ENCODE assay signal across 23 cellular contexts in genomic region chr1:35320937-35321336, GRCh38.
"Had no signal": no experiment of that assay in that cellular context is flagged by ENCODE, and none has a peak within 500 bp of the region (broad histone marks: within the 10 kb centered on the region; RNA-seq: fewer than 3 reads in every experiment).

No MANE protein-coding gene starts in this region.

- H3K9me3 ChIP-seq: lower lobe of right lung, upper lobe of left lung had no signal

- ATAC-seq: activated CD8-positive, alpha-beta T cell treated with anti-CD3 and anti-CD28 coated beads for 36 hours; activated T-helper 17 cell treated with anti-CD3 and anti-CD28 coated beads, Interleukin-2, amount 50 U/mL, for 72 hours; natural killer cell; SK-N-SH treated with all-trans-retinoic acid at 6 μM for 48 hours; T-cell had no signal

- H3K27me3 ChIP-seq: upper lobe of left lung had no signal

- H3K27ac Mint-ChIP-seq: activated B cell treated with CpG ODN at 0.5 μM for 24 hours; activated CD4-positive, alpha-beta T cell treated with anti-CD3 and anti-CD28 coated beads, Interleukin-2, amount 10 ng/mL, durations not matched to agents 24 days and 14 days; activated CD8-positive, alpha-beta T cell treated with anti-CD3 and anti-CD28 coated beads for 36 hours; activated naive CD8-positive, alpha-beta T cell treated with anti-CD3 and anti-CD28 coated beads, Interleukin-2, amount 10 ng/mL, durations not matched to agents 7 days and 5 days; activated T-helper 17 cell treated with anti-CD3 and anti-CD28 coated beads, Interleukin-2, amount 50 U/mL, for 72 hours; stimulated activated naive CD8-positive, alpha-beta T cell treated with anti-CD3 and anti-CD28 coated beads, Interleukin-15, Interleukin-2, amounts not matched to agents 100 ng/mL and 50 ng/mL, for 24 hours; T-cell had no signal

- H3K9me3 Mint-ChIP-seq: activated B cell treated with CpG ODN at 0.5 μM for 24 hours; activated CD4-positive, alpha-beta T cell treated with anti-CD3 and anti-CD28 coated beads, Interleukin-2, amount 10 ng/mL, durations not matched to agents 24 days and 14 days; activated CD8-positive, alpha-beta T cell treated with anti-CD3 and anti-CD28 coated beads for 36 hours; activated naive CD8-positive, alpha-beta T cell treated with anti-CD3 and anti-CD28 coated beads, Interleukin-2, amount 10 ng/mL, durations not matched to agents 7 days and 5 days; activated T-helper 17 cell treated with anti-CD3 and anti-CD28 coated beads, Interleukin-2, amount 50 U/mL, for 72 hours; natural killer cell; stimulated activated naive CD8-positive, alpha-beta T cell treated with anti-CD3 and anti-CD28 coated beads, Interleukin-15, Interleukin-2, amounts not matched to agents 100 ng/mL and 50 ng/mL, for 24 hours; T-cell had no signal

- H3K4me1 ChIP-seq: parathyroid adenoma had no signal

- H3K4me3 ChIP-seq: coronary artery, lower lobe of right lung, skin epidermis, upper lobe of left lung had no signal

- H3K36me3 ChIP-seq: lower lobe of right lung, upper lobe of left lung had no signal

- H3K4me3 Mint-ChIP-seq: activated B cell treated with CpG ODN at 0.5 μM for 24 hours; activated CD4-positive, alpha-beta T cell treated with anti-CD3 and anti-CD28 coated beads, Interleukin-2, amount 10 ng/mL, durations not matched to agents 24 days and 14 days; activated CD8-positive, alpha-beta T cell treated with anti-CD3 and anti-CD28 coated beads for 36 hours; activated naive CD8-positive, alpha-beta T cell treated with anti-CD3 and anti-CD28 coated beads, Interleukin-2, amount 10 ng/mL, durations not matched to agents 7 days and 5 days; activated T-helper 17 cell treated with anti-CD3 and anti-CD28 coated beads, Interleukin-2, amount 50 U/mL, for 72 hours; brain; natural killer cell; stimulated activated naive CD8-positive, alpha-beta T cell treated with anti-CD3 and anti-CD28 coated beads, Interleukin-15, Interleukin-2, amounts not matched to agents 100 ng/mL and 50 ng/mL, for 24 hours; T-cell had no signal

- H3K27ac ChIP-seq: lower lobe of right lung, parathyroid adenoma, skin epidermis, upper lobe of left lung had no signal

- H3K36me3 Mint-ChIP-seq: natural killer cell had no signal

- H3K27me3 Mint-ChIP-seq: activated B cell treated with CpG ODN at 0.5 μM for 24 hours; activated CD4-positive, alpha-beta T cell treated with anti-CD3 and anti-CD28 coated beads, Interleukin-2, amount 10 ng/mL, durations not matched to agents 24 days and 14 days; activated CD8-positive, alpha-beta T cell treated with anti-CD3 and anti-CD28 coated beads for 36 hours; activated naive CD8-positive, alpha-beta T cell treated with anti-CD3 and anti-CD28 coated beads, Interleukin-2, amount 10 ng/mL, durations not matched to agents 7 days and 5 days; activated T-helper 17 cell treated with anti-CD3 and anti-CD28 coated beads, Interleukin-2, amount 50 U/mL, for 72 hours; brain; stimulated activated naive CD8-positive, alpha-beta T cell treated with anti-CD3 and anti-CD28 coated beads, Interleukin-15, Interleukin-2, amounts not matched to agents 100 ng/mL and 50 ng/mL, for 24 hours; T-cell had no signal

- DNase-seq: activated B cell treated with CpG ODN at 0.5 μM for 24 hours; activated CD8-positive, alpha-beta T cell treated with anti-CD3 and anti-CD28 coated beads for 36 hours; activated naive CD4-positive, alpha-beta T cell; activated naive CD8-positive, alpha-beta T cell treated with anti-CD3 and anti-CD28 coated beads, Interleukin-2, amount 10 ng/mL, durations not matched to agents 7 days and 5 days; activated T-cell treated with anti-CD3 and anti-CD28 coated beads, Interleukin-2, amount 50 U/mL, for 1 hour; central memory CD4-positive, alpha-beta T cell; erythroblast; foreskin melanocyte; head of caudate nucleus; lower lobe of right lung; natural killer cell; stimulated activated CD4-positive, alpha-beta T cell treated with anti-CD3 and anti-CD28 coated beads, Interleukin-15, amount 100 ng/mL, for 24 hours; stimulated activated CD4-positive, alpha-beta T cell treated with anti-CD3 and anti-CD28 coated beads, Interleukin-2, amount 100 ng/mL, for 48 hours; T-cell; upper lobe of left lung had no signal
